11 cellular contexts compared by ENCODE assay signal in the genomic region with DNA sequence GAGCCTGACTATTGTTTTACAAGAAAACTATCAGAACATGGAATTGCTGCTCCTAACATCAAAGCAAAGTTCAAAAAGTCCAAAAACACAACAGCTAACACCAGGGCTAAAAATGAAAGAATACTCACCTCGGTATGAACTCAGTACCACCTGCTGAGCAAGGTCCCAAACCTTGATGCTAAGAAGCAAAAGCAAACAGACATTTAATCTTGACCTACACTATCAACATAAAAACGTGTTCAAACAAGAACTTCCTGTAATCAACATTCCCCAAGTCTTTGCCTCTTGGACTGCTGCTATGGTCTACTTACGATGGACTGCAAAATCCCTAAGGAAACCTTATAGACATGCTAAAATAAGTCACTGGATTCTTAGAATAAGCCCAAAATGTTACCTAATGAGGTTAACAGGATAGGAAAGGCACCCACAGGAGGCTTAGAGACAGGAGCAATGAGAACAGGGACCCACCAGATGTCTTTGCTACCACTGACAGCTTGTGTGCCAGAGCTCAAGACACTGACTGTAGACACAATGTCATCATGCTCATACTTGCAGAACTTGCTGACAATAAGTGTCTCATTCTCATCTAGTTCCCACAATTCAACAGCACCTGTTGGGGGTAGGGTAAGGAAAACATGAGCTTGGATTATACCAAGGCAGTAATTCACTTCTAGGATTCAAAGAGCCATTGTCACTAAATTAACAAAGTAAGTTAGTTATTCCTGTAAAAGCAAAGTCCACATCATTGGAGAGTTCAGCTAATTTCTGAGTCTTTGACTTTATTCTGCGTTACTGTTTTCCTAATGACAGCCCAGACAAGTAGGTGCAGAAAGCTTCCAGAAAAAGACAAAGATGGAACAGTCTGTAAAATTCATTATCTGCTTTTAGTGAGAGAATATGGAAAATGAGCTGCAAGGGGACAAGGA. TPM values are rescaled to one million over a fixed set of nuclear protein-coding genes. Genes with fewer than 3 reads are reported as not detected.
DNase-seq lines count a peak whose midpoint lies in the region; ATAC-seq, FAIRE-seq and TF ChIP-seq lines count a peak whose summit lies in the region.
"Had no signal": no experiment of that assay in that cellular context is flagged by ENCODE, and none has a peak within 500 bp of the region (broad histone marks: within the 10 kb centered on the region; RNA-seq: fewer than 3 reads in every experiment).

No MANE protein-coding gene starts in this region.

- no peaks in the 10 kb centered on the region for H3K9me1 ChIP-seq in K562 (ENCODE audit: control insufficient read depth, insufficient read depth, low read length)

- POLR2A ChIA-PET in A673 (lab: Charles Lee; ENCODE audit: low non-redundant PET) (interaction anchor here (0.6 kb wide), 1 partner anchor 172 kb away, joined by 3 read pairs; no protein-coding TSS in a partner anchor), K562 (lab: Yijun Ruan, JAX) (interaction anchor here (0.6 to 5.4 kb wide), 7 partner anchors 8 to 818 kb away, joined by 3 to 40 read pairs (median 3); no protein-coding TSS in a partner anchor)

- BruUV-seq in A673 (replicated peaks; lab: Mats Ljungman, UMichigan): no TSS peak
- BruUV-seq in K562 (replicated peaks; lab: Mats Ljungman, UMichigan): TSS peak; percentile 37

- peak overlapping the region; percentile 99 for H3K4me2 ChIP-seq in K562 (ENCODE audit: insufficient read depth, low read length)

- CTCF ChIA-PET in A673 (lab: Charles Lee) (no interaction called here), K562 (lab: Yijun Ruan, JAX; ENCODE audit: low intra/inter-chr PET ratio) (interaction anchor here (0.6 kb wide), 2 partner anchors 34 to 61 kb away, joined by 3 to 4 read pairs; no protein-coding TSS in a partner anchor)

- ATAC-seq in K562 (no peak), right lobe of liver (no peak), GM21717 (IDR thresholded peaks at IDR 0.05; ENCODE audit: unreplicated experiment) (no peak)

- peak overlapping the region in 1 of 2 experiments; percentile 99; a peak in 2 of 4 replicates for H3K9ac ChIP-seq in K562 (ENCODE audit: insufficient read depth in 1 of 2, low read depth in 2 of 2, low read length in 2 of 2)

- TF ChIP-seq RAD21 in K562 (CRISPR knock-in tag; conservative IDR thresholded peaks at IDR 0.05 in 1 of 2, IDR thresholded peaks at IDR 0.05 in 1 of 2): no peak

- DNase-seq in A673 (ENCODE audit: low spot score): no peak
- no peak for DNase-seq in HL-60 (ENCODE audit: low read depth in 1 of 2, low spot score in 1 of 2)
- DNase-seq in K562 (ENCODE audit: extremely low read depth in 1 of 4, low spot score in 3 of 4): no peak
- DNase-seq in right lobe of liver: no peak
- no peak for DNase-seq in activated CD4-positive, CD25-positive, alpha-beta regulatory T cell treated with anti-CD3 and anti-CD28 coated beads, Interleukin-2, amount 50 U/mL, for 72 hours
- DNase-seq in H54 (ENCODE audit: insufficient read length, low spot score): no peak
- DNase-seq in hippocampal formation (lab: John Stamatoyannopoulos, UW): no peak
- DNase-seq: DMS 273 treated with DMSO at 0.1 percent for 48 hours, KBM-7 had no signal

- 28% methylated on average over 4 of the region's 4 CpGs for WGBS in K562 (ENCODE audit: insufficient coverage, low coverage, missing lambda C conversion rate)
- 66% methylated on average over 4 of the region's 4 CpGs for WGBS in right lobe of liver (ENCODE audit: insufficient coverage, low coverage, low lambda C conversion rate, missing lambda C conversion rate)

- H3K27me3 ChIP-seq in A673 (replicated peaks; ENCODE audit: insufficient read depth, low read depth, low read length, poor library complexity) (no peaks in the 10 kb centered on the region), HL-60 (ENCODE audit: insufficient read depth, poor library complexity, severe bottlenecking) (no peaks in the 10 kb centered on the region), K562 (ENCODE audit: control insufficient read depth in 2 of 2, insufficient read depth in 2 of 2, low read length in 2 of 2) (no peaks in the 10 kb centered on the region), right lobe of liver (no peaks in the 10 kb centered on the region)

- no peaks in the 10 kb centered on the region for H3K9me3 ChIP-seq in A673 (ENCODE audit: low read depth, low read length, poor library complexity, severe bottlenecking)
- no peaks in the 10 kb centered on the region for H3K9me3 ChIP-seq in K562 (replicated peaks; ENCODE audit: control insufficient read depth, insufficient read depth, low read depth, low read length)
- no peaks in the 10 kb centered on the region for H3K9me3 ChIP-seq in right lobe of liver

- TF ChIP-seq CTCF in A673 (conservative IDR thresholded peaks at IDR 0.05; ENCODE audit: low read depth, low read length) (no peak), HL-60 (IDR thresholded peaks at IDR 0.05; ENCODE audit: insufficient read depth, low read length) (no peak), K562 (IDR thresholded peaks at IDR 0.05 in 2 of 3, conservative IDR thresholded peaks at IDR 0.05 in 1 of 3; ENCODE audit: insufficient read depth in 2 of 3, low read depth in 1 of 3, low read length in 3 of 3) (no peak), right lobe of liver (IDR thresholded peaks at IDR 0.05) (no peak)

- TF ChIP-seq POLR2A in K562 (conservative IDR thresholded peaks at IDR 0.05) (no peak), right lobe of liver (IDR thresholded peaks at IDR 0.05) (no peak), H54 (IDR thresholded peaks at IDR 0.05; ENCODE audit: low read depth, low read length) (no peak)

- no peaks in the 10 kb centered on the region for H4K20me1 ChIP-seq in K562 (replicated peaks; ENCODE audit: control insufficient read depth, insufficient read depth, low read length)

- FAIRE-seq in K562 (lab: Jason Lieb, UNC) (peak; percentile 40), H54 (lab: Jason Lieb, UNC) (no peak)

- H3K36me3 ChIP-seq in A673 (ENCODE audit: insufficient read depth, low read length, poor library complexity, severe bottlenecking) (peaks cover 53% of the 10 kb centered on the region), K562 (ENCODE audit: control insufficient read depth, insufficient read depth, low read length) (peaks cover 82% of the 10 kb centered on the region), right lobe of liver (peaks cover 0 to 33% (median 12%) of the 10 kb centered on the region in 4 donors)

- H3K4me3 ChIP-seq in A673 (ENCODE audit: low read depth, low read length, poor library complexity, severe bottlenecking): peak overlapping the region; percentile 85
- H3K4me3 ChIP-seq in HL-60 (replicated peaks; ENCODE audit: insufficient read depth, low read length): peak overlapping the region; percentile 88; the same call in 1 of the 2 replicates
- peak overlapping the region; percentile 76 for H3K4me3 ChIP-seq in K562
- H3K4me3 ChIP-seq in right lobe of liver: peak overlapping the region in 2 of 3 donors; percentile 90 to 92

- no peak overlapping the region for H2AFZ ChIP-seq in K562 (ENCODE audit: low read depth, low read length)

- peaks cover 19% of the 10 kb centered on the region for H3K4me1 ChIP-seq in A673 (ENCODE audit: insufficient read depth, low read length, poor library complexity, severe bottlenecking)
- peaks cover 9 to 28% of the 10 kb centered on the region in 2 experiments; a peak in 4 of 5 replicates for H3K4me1 ChIP-seq in K562 (replicated peaks in 1 of 2; ENCODE audit: control insufficient read depth in 2 of 2, insufficient read depth in 2 of 2, low read length in 2 of 2)
- peaks cover 0 to 23% (median 6%) of the 10 kb centered on the region in 4 donors for H3K4me1 ChIP-seq in right lobe of liver

- in situ Hi-C loops in K562 (cut with MboI): no loop called here

- intact Hi-C loops in A673 (cut with micrococcal nuclease; ENCODE audit: unreplicated experiment): loop anchor here (5.0 kb wide), 1 partner anchor 310 kb away; the partner anchor contains the start of gene DDX20
- intact Hi-C loops in K562 (cut with micrococcal nuclease): no loop called here
- intact Hi-C loops in right lobe of liver (cut with DNase I): no loop called here

- TF ChIP-seq EP300 in K562 (IDR thresholded peaks at IDR 0.05; ENCODE audit: low read length): no peak

- H3K79me2 ChIP-seq in K562 (ENCODE audit: control insufficient read depth, insufficient read depth, low read length): peaks cover 67% of the 10 kb centered on the region

- H3K27ac ChIP-seq in A673 (ENCODE audit: low read depth, low read length, poor library complexity, severe bottlenecking) (no peak overlapping the region), HL-60 (replicated peaks) (no peak overlapping the region), K562 (ENCODE audit: extremely low read depth, low read depth, low read length) (no peak overlapping the region; the same call in 2 of the 3 replicates), right lobe of liver (no peak overlapping the region)

RNA-seq across cellular contexts. Expression of gene WDR77, which starts 1.8 kb away (rescaled TPM):
- total RNA-seq in A673 (2021) (56.1 and 67.9 TPM in 2 replicates), K562 (2014; rRNA removed) (68.1 and 89.8 TPM in 2 replicates), K562 (2014; rRNA removed; fragmentation: Illumina TruSeq; extraction: Trizol) (72.4 and 78.5 TPM in 2 replicates), K562 (2015; rRNA removed; fragmentation: Illumina TruSeq; extraction: Trizol) (74.2 and 75.3 TPM in 2 replicates), K562 (2021) (92.3 and 94.4 TPM in 2 replicates), right lobe of liver (10 to 100 TPM; 11.4 to 27.3 (median 14.0) TPM)
- total RNA-seq in K562 (2011; cell fraction: chromatin; rRNA removed; ENCODE audit: low replicate concordance): 55.5 and 146 TPM in 2 replicates
- total RNA-seq in K562 (2011; cell fraction: nucleolus; rRNA removed): 105 and 113 TPM in 2 replicates
- total RNA-seq in K562 (2011; cell fraction: nucleoplasm; rRNA removed): 67.2 and 95.3 TPM in 2 replicates
- polyA plus RNA-seq in K562 (2011; rRNA removed) (160 and 174 TPM in 2 replicates), K562 (2014; fragmentation: Illumina TruSeq; extraction: Trizol) (101 and 116 TPM in 2 replicates), K562 (2014; fragmentation: Nextera tagmentation; extraction: Ambion mirVana) (10 to 100 TPM; 20.6 to 31.0 TPM), K562 (2014; rRNA removed) (68.3 and 76.3 TPM in 2 replicates)
- polyA plus RNA-seq in K562 (2011; cell fraction: cytosol; rRNA removed): 141 and 162 TPM in 2 replicates
- 336 and 420 TPM in 2 replicates for polyA plus RNA-seq in K562 (2011; cell fraction: nucleus; rRNA removed)
- polyA plus RNA-seq in K562 (2012): 49.8 and 86.5 TPM in 2 replicates
- polyA minus RNA-seq in K562 (2011; rRNA and poly(A)+ RNA removed): 97.4 and 135 TPM in 2 replicates
- polyA minus RNA-seq in K562 (2011; cell fraction: cytosol; rRNA and poly(A)+ RNA removed): 54.2 and 76.3 TPM in 2 replicates
- 42.7 and 50.2 TPM in 2 replicates for polyA minus RNA-seq in K562 (2011; cell fraction: nucleus; rRNA and poly(A)+ RNA removed)

RNA-seq across cellular contexts. Expression of gene ATP5PB, which starts 2.0 kb away (rescaled TPM):
- total RNA-seq in A673 (2021) (316 and 344 TPM in 2 replicates), K562 (2014; rRNA removed) (727 and 890 TPM in 2 replicates), K562 (2014; rRNA removed; fragmentation: Illumina TruSeq; extraction: Trizol) (1,061 and 1,110 TPM in 2 replicates), K562 (2015; rRNA removed; fragmentation: Illumina TruSeq; extraction: Trizol) (1,044 and 1,100 TPM in 2 replicates), K562 (2021) (651 and 736 TPM in 2 replicates), right lobe of liver (100 to 1,000 TPM; 128 to 152 (median 148) TPM)
- total RNA-seq in K562 (2011; cell fraction: chromatin; rRNA removed; ENCODE audit: low replicate concordance): 30.9 and 50.4 TPM in 2 replicates
- 36.7 and 51.9 TPM in 2 replicates for total RNA-seq in K562 (2011; cell fraction: nucleolus; rRNA removed)
- total RNA-seq in K562 (2011; cell fraction: nucleoplasm; rRNA removed): 51.1 and 70.5 TPM in 2 replicates
- polyA plus RNA-seq in K562 (2011; rRNA removed) (1,020 and 1,271 TPM in 2 replicates), K562 (2014; fragmentation: Illumina TruSeq; extraction: Trizol) (896 and 1,028 TPM in 2 replicates), K562 (2014; fragmentation: Nextera tagmentation; extraction: Ambion mirVana) (1,000 to 10,000 TPM; 2,499 to 2,735 TPM), K562 (2014; rRNA removed) (1,033 and 1,042 TPM in 2 replicates)
- polyA plus RNA-seq in K562 (2011; cell fraction: cytosol; rRNA removed): 438 and 690 TPM in 2 replicates
- 132 and 238 TPM in 2 replicates for polyA plus RNA-seq in K562 (2011; cell fraction: nucleus; rRNA removed)
- polyA plus RNA-seq in K562 (2012): 643 and 784 TPM in 2 replicates
- 658 and 670 TPM in 2 replicates for polyA minus RNA-seq in K562 (2011; rRNA and poly(A)+ RNA removed)
- polyA minus RNA-seq in K562 (2011; cell fraction: cytosol; rRNA and poly(A)+ RNA removed): 238 and 250 TPM in 2 replicates
- polyA minus RNA-seq in K562 (2011; cell fraction: nucleus; rRNA and poly(A)+ RNA removed): 15.9 and 51.3 TPM in 2 replicates

RNA-seq across cellular contexts. Expression of gene OVGP1, which starts 19.7 kb away (rescaled TPM):
- 1.3 TPM in 2 replicates for total RNA-seq in A673 (2021)
- total RNA-seq in K562 (2011; cell fraction: chromatin; rRNA removed; ENCODE audit: low replicate concordance): 2.1 and 4.5 TPM in 2 replicates
- 1.3 and 1.5 TPM in 2 replicates for total RNA-seq in K562 (2011; cell fraction: nucleolus; rRNA removed)
- total RNA-seq in K562 (2011; cell fraction: nucleoplasm; rRNA removed): 0.81 and 1.2 TPM in 2 replicates
- 0.12 and 0.27 TPM in 2 replicates for total RNA-seq in K562 (2014; rRNA removed)
- total RNA-seq in K562 (2014; rRNA removed; fragmentation: Illumina TruSeq; extraction: Trizol): 0.15 and 0.54 TPM in 2 replicates
- total RNA-seq in K562 (2015; rRNA removed; fragmentation: Illumina TruSeq; extraction: Trizol): 0.08 and 0.11 TPM in 2 replicates
- 0.22 and 0.25 TPM in 2 replicates for total RNA-seq in K562 (2021)
- 0.22 and 1.7 TPM in 2 replicates for polyA plus RNA-seq in K562 (2011; rRNA removed)
- 0.10 and 0.83 TPM in 2 replicates for polyA plus RNA-seq in K562 (2011; cell fraction: cytosol; rRNA removed)
- 3.2 and 11.8 TPM in 2 replicates for polyA plus RNA-seq in K562 (2011; cell fraction: nucleus; rRNA removed)
- polyA plus RNA-seq in K562 (2012): 0.22 and 1.4 TPM in 2 replicates
- polyA plus RNA-seq in K562 (2014; fragmentation: Illumina TruSeq; extraction: Trizol): 0.34 and 0.39 TPM in 2 replicates
- under 1 TPM; 0.10 to 0.17 TPM for polyA plus RNA-seq in K562 (2014; fragmentation: Nextera tagmentation; extraction: Ambion mirVana)
- polyA plus RNA-seq in K562 (2014; rRNA removed): 0.30 and 0.34 TPM in 2 replicates
- 1.0 TPM in 1 of 2 replicates, not detected in the other for polyA minus RNA-seq in K562 (2011; rRNA and poly(A)+ RNA removed)
- not detected in 2 replicates for polyA minus RNA-seq in K562 (2011; cell fraction: cytosol; rRNA and poly(A)+ RNA removed)
- polyA minus RNA-seq in K562 (2011; cell fraction: nucleus; rRNA and poly(A)+ RNA removed): 0.40 and 3.2 TPM in 2 replicates
- total RNA-seq in right lobe of liver: 1 to 10 TPM; 1.4 to 6.3 (median 4.1) TPM

RNA-seq across cellular contexts. Expression of gene C1orf162, which starts 26.6 kb away (rescaled TPM):
- 0.21 and 0.50 TPM in 2 replicates for total RNA-seq in A673 (2021)
- total RNA-seq in K562 (2011; cell fraction: chromatin; rRNA removed; ENCODE audit: low replicate concordance): 2.9 and 9.0 TPM in 2 replicates
- total RNA-seq in K562 (2011; cell fraction: nucleolus; rRNA removed): 1.2 and 3.2 TPM in 2 replicates
- 4.1 and 4.7 TPM in 2 replicates for total RNA-seq in K562 (2011; cell fraction: nucleoplasm; rRNA removed)
- 0.45 and 0.65 TPM in 2 replicates for total RNA-seq in K562 (2014; rRNA removed)
- total RNA-seq in K562 (2014; rRNA removed; fragmentation: Illumina TruSeq; extraction: Trizol): 0.99 and 1.1 TPM in 2 replicates
- total RNA-seq in K562 (2015; rRNA removed; fragmentation: Illumina TruSeq; extraction: Trizol): 0.90 and 1.3 TPM in 2 replicates
- 0.72 and 1.2 TPM in 2 replicates for total RNA-seq in K562 (2021)
- 2.7 and 4.2 TPM in 2 replicates for polyA plus RNA-seq in K562 (2011; rRNA removed)
- 0.91 and 2.6 TPM in 2 replicates for polyA plus RNA-seq in K562 (2011; cell fraction: cytosol; rRNA removed)
- polyA plus RNA-seq in K562 (2011; cell fraction: nucleus; rRNA removed): 14.7 and 27.0 TPM in 2 replicates
- 0.95 and 2.6 TPM in 2 replicates for polyA plus RNA-seq in K562 (2012)
- polyA plus RNA-seq in K562 (2014; fragmentation: Illumina TruSeq; extraction: Trizol): 1.7 and 1.9 TPM in 2 replicates
- polyA plus RNA-seq in K562 (2014; fragmentation: Nextera tagmentation; extraction: Ambion mirVana): under 1 TPM; 0.48 to 0.76 TPM
- polyA plus RNA-seq in K562 (2014; rRNA removed): 1.3 and 1.8 TPM in 2 replicates
- 1.2 and 3.8 TPM in 2 replicates for polyA minus RNA-seq in K562 (2011; rRNA and poly(A)+ RNA removed)
- 1.0 TPM in 1 of 2 replicates, not detected in the other for polyA minus RNA-seq in K562 (2011; cell fraction: cytosol; rRNA and poly(A)+ RNA removed)
- polyA minus RNA-seq in K562 (2011; cell fraction: nucleus; rRNA and poly(A)+ RNA removed): 2.3 and 4.9 TPM in 2 replicates
- total RNA-seq in right lobe of liver: 10 to 100 TPM in 2 of 6 experiments, 1 to 10 TPM in 4; 6.1 to 16.9 (median 9.3) TPM
- total RNA-seq: SK-MEL-5 had no signal

RNA-seq across cellular contexts. Expression of gene ADORA3, which starts 56.2 kb away (rescaled TPM):
- total RNA-seq in A673 (2021): not detected in 2 replicates
- total RNA-seq in K562 (2011; cell fraction: chromatin; rRNA removed; ENCODE audit: low replicate concordance): not detected in 2 replicates
- total RNA-seq in K562 (2011; cell fraction: nucleolus; rRNA removed): not detected in 2 replicates
- total RNA-seq in K562 (2011; cell fraction: nucleoplasm; rRNA removed): not detected in 2 replicates
- 0.08 TPM in 1 of 2 replicates, not detected in the other for total RNA-seq in K562 (2014; rRNA removed)
- 0.26 TPM in 1 of 2 replicates, not detected in the other for total RNA-seq in K562 (2014; rRNA removed; fragmentation: Illumina TruSeq; extraction: Trizol)
- total RNA-seq in K562 (2015; rRNA removed; fragmentation: Illumina TruSeq; extraction: Trizol): 0.19 and 0.33 TPM in 2 replicates
- not detected in 2 replicates for total RNA-seq in K562 (2021)
- 0.13 and 0.19 TPM in 2 replicates for polyA plus RNA-seq in K562 (2011; rRNA removed)
- polyA plus RNA-seq in K562 (2011; cell fraction: cytosol; rRNA removed): 0.04 and 0.09 TPM in 2 replicates
- 0.18 TPM in 1 of 2 replicates, not detected in the other for polyA plus RNA-seq in K562 (2011; cell fraction: nucleus; rRNA removed)
- polyA plus RNA-seq in K562 (2012): 0.43 and 0.48 TPM in 2 replicates
- polyA plus RNA-seq in K562 (2014; fragmentation: Illumina TruSeq; extraction: Trizol): 0.12 TPM in 2 replicates
- polyA plus RNA-seq in K562 (2014; fragmentation: Nextera tagmentation; extraction: Ambion mirVana): under 1 TPM; 0.20 to 0.35 TPM
- 0.09 TPM in 1 of 2 replicates, not detected in the other for polyA plus RNA-seq in K562 (2014; rRNA removed)
- 0.35 TPM in 1 of 2 replicates, not detected in the other for polyA minus RNA-seq in K562 (2011; rRNA and poly(A)+ RNA removed)
- polyA minus RNA-seq in K562 (2011; cell fraction: cytosol; rRNA and poly(A)+ RNA removed): not detected in 2 replicates
- not detected in 2 replicates for polyA minus RNA-seq in K562 (2011; cell fraction: nucleus; rRNA and poly(A)+ RNA removed)
- total RNA-seq in right lobe of liver: 1 to 10 TPM; 2.7 to 6.3 (median 3.9) TPM
- total RNA-seq: SK-MEL-5 had no signal
